ENCODE assay signal across 3 cellular contexts in genomic region chr10:69674786-69675185, GRCh38.
TF ChIP-seq lines count a peak whose summit lies in the region.

No MANE protein-coding gene starts in this region.

TF ChIP-seq in HepG2, 621 proteins besides CTCF, POLR2A, EP300 and RAD21:
- TF ChIP-seq ZNF567 (CRISPR knock-in tag; IDR thresholded peaks at IDR 0.05; ENCODE audit: borderline replicate concordance): no peak
- no peak for TF ChIP-seq PRPF4 (IDR thresholded peaks at IDR 0.05; ENCODE audit: low read depth, low read length, poor library complexity, severe bottlenecking)
- TF ChIP-seq RERE (CRISPR knock-in tag; IDR thresholded peaks at IDR 0.05; ENCODE audit: low read depth): no peak
- TF ChIP-seq POGZ (CRISPR knock-in tag; IDR thresholded peaks at IDR 0.05): no peak
- TF ChIP-seq CREB1 (IDR thresholded peaks at IDR 0.05): peak; percentile 33; the same call in 1 of the 2 replicates
- TF ChIP-seq CREB1 (CRISPR knock-in tag; IDR thresholded peaks at IDR 0.05): no peak

TF ChIP-seq in H1, 55 proteins besides CTCF, POLR2A, EP300 and RAD21:
- TF ChIP-seq NANOG (IDR thresholded peaks at IDR 0.05; ENCODE audit: insufficient read depth, low read depth, low read length, poor library complexity, severe bottlenecking) (no peak), SIX5 (IDR thresholded peaks at IDR 0.05; ENCODE audit: low read depth, low read length) (no peak), HDAC6 (IDR thresholded peaks at IDR 0.05; ENCODE audit: low read depth, low read length) (no peak), TAF7 (optimal IDR thresholded peaks at IDR 0.05; ENCODE audit: borderline replicate concordance, low read depth, low read length) (no peak), HDAC2 (IDR thresholded peaks at IDR 0.05; ENCODE audit: borderline replicate concordance in 1 of 2, low read depth in 2 of 2, low read length in 2 of 2) (no peak), JUN (IDR thresholded peaks at IDR 0.05; ENCODE audit: low read depth, low read length) (no peak), BCL11A (IDR thresholded peaks at IDR 0.05; ENCODE audit: low read depth in 2 of 2, low read length in 2 of 2) (no peak), MAFK (IDR thresholded peaks at IDR 0.05; ENCODE audit: low read depth, low read length) (no peak), MAX (IDR thresholded peaks at IDR 0.05) (no peak), KDM5A (IDR thresholded peaks at IDR 0.05; ENCODE audit: low read length) (no peak), CEBPB (IDR thresholded peaks at IDR 0.05; ENCODE audit: low read depth, low read length) (no peak), CREB1 (IDR thresholded peaks at IDR 0.05) (no peak), JUND (IDR thresholded peaks at IDR 0.05; ENCODE audit: low read length) (no peak), SP4 (IDR thresholded peaks at IDR 0.05; ENCODE audit: low read length) (no peak), CBX8 (IDR thresholded peaks at IDR 0.05; ENCODE audit: borderline replicate concordance, low read depth, low read length) (no peak), E2F6 (IDR thresholded peaks at IDR 0.05) (no peak), EGR1 (IDR thresholded peaks at IDR 0.05; ENCODE audit: borderline replicate concordance, low read depth, low read length) (no peak)
- TF ChIP-seq, protein P1, sequence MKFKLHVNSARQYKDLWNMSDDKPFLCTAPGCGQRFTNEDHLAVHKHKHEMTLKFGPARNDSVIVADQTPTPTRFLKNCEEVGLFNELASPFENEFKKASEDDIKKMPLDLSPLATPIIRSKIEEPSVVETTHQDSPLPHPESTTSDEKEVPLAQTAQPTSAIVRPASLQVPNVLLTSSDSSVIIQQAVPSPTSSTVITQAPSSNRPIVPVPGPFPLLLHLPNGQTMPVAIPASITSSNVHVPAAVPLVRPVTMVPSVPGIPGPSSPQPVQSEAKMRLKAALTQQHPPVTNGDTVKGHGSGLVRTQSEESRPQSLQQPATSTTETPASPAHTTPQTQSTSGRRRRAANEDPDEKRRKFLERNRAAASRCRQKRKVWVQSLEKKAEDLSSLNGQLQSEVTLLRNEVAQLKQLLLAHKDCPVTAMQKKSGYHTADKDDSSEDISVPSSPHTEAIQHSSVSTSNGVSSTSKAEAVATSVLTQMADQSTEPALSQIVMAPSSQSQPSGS (IDR thresholded peaks at IDR 0.05; ENCODE audit: low read length): no peak

TF ChIP-seq in GM12891, 5 proteins besides CTCF, POLR2A, EP300 and RAD21:
- TF ChIP-seq TAF1 (IDR thresholded peaks at IDR 0.05; ENCODE audit: low read depth, low read length) (no peak), POU2F2 (IDR thresholded peaks at IDR 0.05; ENCODE audit: low read depth, low read length) (no peak), POLR2AphosphoS5 (IDR thresholded peaks at IDR 0.05; ENCODE audit: low read depth, low read length) (no peak), PAX5 (IDR thresholded peaks at IDR 0.05; ENCODE audit: insufficient read depth, low read length, severe bottlenecking) (no peak), SPI1 (IDR thresholded peaks at IDR 0.05; ENCODE audit: low read depth, low read length) (no peak)
